9 cellular contexts compared by ENCODE assay signal in genomic region chr9:131645078-131645776, GRCh38.
DNase-seq lines count a peak whose midpoint lies in the region; ATAC-seq lines count a peak whose summit lies in the region.
"Had no signal": no experiment of that assay in that cellular context is flagged by ENCODE, and none has a peak within 500 bp of the region (broad histone marks: within the 10 kb centered on the region; RNA-seq: fewer than 3 reads in every experiment).

No MANE protein-coding gene starts in this region.

- intact Hi-C loops in activated T-helper 2 cell treated with anti-CD3 and anti-CD28 coated beads, Interferon-gamma antibody, Interleukin-2, Interleukin-4, amounts not matched to agents 10 μg/mL and 5 μg/mL and 100 μg/mL, durations not matched to agents 14 hours and 24 hours and 36 hours (cut with micrococcal nuclease): loop anchor here (1.0 kb wide), 2 partner anchors 23 to 33 kb away; no protein-coding TSS in a partner anchor

- H3K36me3 ChIP-seq in rectal smooth muscle tissue (ENCODE audit: control insufficient read depth, insufficient read depth, low read length): peaks cover 5% of the 10 kb centered on the region

- no peaks in the 10 kb centered on the region for H3K27me3 ChIP-seq in rectal smooth muscle tissue (ENCODE audit: control insufficient read depth, insufficient read depth, low read length)

- peaks cover 13% of the 10 kb centered on the region for H3K4me1 ChIP-seq in rectal smooth muscle tissue (ENCODE audit: control insufficient read depth, insufficient read depth, low read length)

- peak; percentile 55 for ATAC-seq in HG03175 (IDR thresholded peaks at IDR 0.05; ENCODE audit: unreplicated experiment)
- ATAC-seq: A549 had no signal

- no peaks in the 10 kb centered on the region for H3K9me3 Mint-ChIP-seq in activated T-helper 2 cell treated with anti-CD3 and anti-CD28 coated beads, Interferon-gamma antibody, Interleukin-2, Interleukin-4, amounts not matched to agents 10 μg/mL and 5 μg/mL and 100 μg/mL, durations not matched to agents 14 hours and 24 hours and 36 hours

- no peak overlapping the region for H3K4me3 Mint-ChIP-seq in activated T-helper 2 cell treated with anti-CD3 and anti-CD28 coated beads, Interferon-gamma antibody, Interleukin-2, Interleukin-4, amounts not matched to agents 10 μg/mL and 5 μg/mL and 100 μg/mL, durations not matched to agents 14 hours and 24 hours and 36 hours (ENCODE audit: low read depth)

- H3K27ac ChIP-seq in rectal smooth muscle tissue (ENCODE audit: low read depth, low read length): peak overlapping the region; percentile 1
- H3K27ac ChIP-seq: A549 had no signal

- peaks cover 52% of the 10 kb centered on the region for H3K4me1 Mint-ChIP-seq in activated T-helper 2 cell treated with anti-CD3 and anti-CD28 coated beads, Interferon-gamma antibody, Interleukin-2, Interleukin-4, amounts not matched to agents 10 μg/mL and 5 μg/mL and 100 μg/mL, durations not matched to agents 14 hours and 24 hours and 36 hours (ENCODE audit: low read depth)

- H3K27ac Mint-ChIP-seq in activated T-helper 2 cell treated with anti-CD3 and anti-CD28 coated beads, Interferon-gamma antibody, Interleukin-2, Interleukin-4, amounts not matched to agents 10 μg/mL and 5 μg/mL and 100 μg/mL, durations not matched to agents 14 hours and 24 hours and 36 hours: peak overlapping the region; percentile 86

- H3K27me3 Mint-ChIP-seq in activated T-helper 2 cell treated with anti-CD3 and anti-CD28 coated beads, Interferon-gamma antibody, Interleukin-2, Interleukin-4, amounts not matched to agents 10 μg/mL and 5 μg/mL and 100 μg/mL, durations not matched to agents 14 hours and 24 hours and 36 hours (ENCODE audit: low read depth): no peaks in the 10 kb centered on the region

- H3K9ac ChIP-seq in rectal smooth muscle tissue (ENCODE audit: low read length): no peak overlapping the region

- DNase-seq in NCI-H1105 treated with DMSO at 0.1 percent for 48 hours (lab: John Stamatoyannopoulos, UW) (peak; percentile 16), NCI-H1105 (lab: John Stamatoyannopoulos, UW) (no peak), HPDE6-E6E7 (ENCODE audit: extremely low spot score) (no peak), T-helper 9 cell (no peak), HuH-7 (ENCODE audit: low spot score) (no peak)
- no peak for DNase-seq in activated T-helper 2 cell treated with anti-CD3 and anti-CD28 coated beads, Interferon-gamma antibody, Interleukin-2, Interleukin-4, amounts not matched to agents 10 μg/mL and 5 μg/mL and 100 μg/mL, durations not matched to agents 14 hours and 24 hours and 36 hours (ENCODE audit: low spot score)

- H3K4me3 ChIP-seq in rectal smooth muscle tissue (ENCODE audit: low read length): no peak overlapping the region
- H3K4me3 ChIP-seq: A549 had no signal

- H3K36me3 Mint-ChIP-seq in activated T-helper 2 cell treated with anti-CD3 and anti-CD28 coated beads, Interferon-gamma antibody, Interleukin-2, Interleukin-4, amounts not matched to agents 10 μg/mL and 5 μg/mL and 100 μg/mL, durations not matched to agents 14 hours and 24 hours and 36 hours (ENCODE audit: low read depth): peaks cover 71% of the 10 kb centered on the region
